25 cellular contexts compared by ENCODE assay signal in genomic region chr7:79593819-79594218, GRCh38.
DNase-seq lines count a peak whose midpoint lies in the region; ATAC-seq, FAIRE-seq and TF ChIP-seq lines count a peak whose summit lies in the region.
"Had no signal": no experiment of that assay in that cellular context is flagged by ENCODE, and none has a peak within 500 bp of the region (broad histone marks: within the 10 kb centered on the region; RNA-seq: fewer than 3 reads in every experiment).

No MANE protein-coding gene starts in this region.

- FAIRE-seq in endothelial cell of umbilical vein (lab: Jason Lieb, UNC), result no peak
- FAIRE-seq: HepG2 had no signal

- H3K27me3 ChIP-seq in endothelial cell of umbilical vein (ENCODE audit: control insufficient read depth in 2 of 2, insufficient read depth in 2 of 2, low read length in 2 of 2), result no peaks in the 10 kb centered on the region
- no peaks in the 10 kb centered on the region for H3K27me3 ChIP-seq in osteoblast (ENCODE audit: insufficient read depth, low read length)
- no peaks in the 10 kb centered on the region for H3K27me3 ChIP-seq in gastroesophageal sphincter
- H3K27me3 ChIP-seq: breast epithelium, suprapubic skin, vagina had no signal

- DNase-seq in NCI-H1694 (lab: John Stamatoyannopoulos, UW) (peak; percentile 8), NCI-H1694 treated with DMSO at 0.1 percent for 48 hours (lab: John Stamatoyannopoulos, UW) (no peak), NCI-H446 treated with DMSO at 0.1 percent for 48 hours (lab: John Stamatoyannopoulos, UW) (peak; percentile 71), endothelial cell of umbilical vein (ENCODE audit: low read depth, low spot score) (peak; percentile 73), renal cortical epithelial cell (ENCODE audit: low read depth) (peak; percentile 2), osteoblast (ENCODE audit: insufficient read length, low spot score, missing footprints) (no peak), NCI-H1436 treated with DMSO at 0.1 percent for 48 hours (lab: John Stamatoyannopoulos, UW) (no peak)
- DNase-seq: 8988T; activated CD4-positive, alpha-beta T cell treated with anti-CD3 and anti-CD28 coated beads, Interleukin-2, amount 50 U/mL, for 4 hours; activated gamma-delta T cell treated with Interleukin-2 at 50 U/mL for 16 hours; AML-193; foreskin melanocyte; hypothalamus; islet precursor cell; lower lobe of right lung; NCI-H146; NCI-H526; nucleus accumbens; WERI-Rb-1 had no signal

- H3K9me1 ChIP-seq in endothelial cell of umbilical vein (replicated peaks; ENCODE audit: control insufficient read depth, extremely low read depth, insufficient read depth, low read length), result no peaks in the 10 kb centered on the region

- H3K4me3 ChIP-seq in endothelial cell of umbilical vein (replicated peaks in 1 of 3; ENCODE audit: insufficient read depth in 1 of 3, low read depth in 1 of 3, low read length in 3 of 3) (no peak overlapping the region), osteoblast (ENCODE audit: insufficient read depth, low read length) (no peak overlapping the region), gastroesophageal sphincter (no peak overlapping the region)
- H3K4me3 ChIP-seq: breast epithelium, lower lobe of right lung, suprapubic skin, vagina had no signal

- no peak for ATAC-seq in gastroesophageal sphincter
- ATAC-seq: HepG2, lower lobe of right lung, right cardiac atrium had no signal

- H3K4me2 ChIP-seq in endothelial cell of umbilical vein (ENCODE audit: insufficient read depth, low read length) (peak overlapping the region; percentile 33), osteoblast (ENCODE audit: insufficient read depth, low read length) (no peak overlapping the region)

- no peaks in the 10 kb centered on the region for H3K36me3 ChIP-seq in endothelial cell of umbilical vein (ENCODE audit: control insufficient read depth in 2 of 2, extremely low read depth in 1 of 2, insufficient read depth in 2 of 2, low read length in 2 of 2)
- H3K36me3 ChIP-seq in osteoblast (ENCODE audit: insufficient read depth, low read length), result no peaks in the 10 kb centered on the region
- H3K36me3 ChIP-seq in gastroesophageal sphincter, result no peaks in the 10 kb centered on the region
- H3K36me3 ChIP-seq: breast epithelium, lower lobe of right lung, suprapubic skin, vagina, WERI-Rb-1 had no signal

- no peak for TF ChIP-seq CTCF in endothelial cell of umbilical vein (IDR thresholded peaks at IDR 0.05; ENCODE audit: extremely low read depth in 1 of 2, insufficient read depth in 1 of 2, low read depth in 1 of 2, low read length in 2 of 2)
- TF ChIP-seq CTCF in osteoblast (IDR thresholded peaks at IDR 0.05; ENCODE audit: extremely low read depth, low read depth, low read length), result no peak
- TF ChIP-seq CTCF in gastroesophageal sphincter (IDR thresholded peaks at IDR 0.05), result no peak

- peaks cover 10% of the 10 kb centered on the region for H3K4me1 ChIP-seq in endothelial cell of umbilical vein (ENCODE audit: control insufficient read depth, extremely low read depth, insufficient read depth, low read length)
- H3K4me1 ChIP-seq in osteoblast (ENCODE audit: insufficient read depth, low read length), result no peaks in the 10 kb centered on the region
- H3K4me1 ChIP-seq in gastroesophageal sphincter, result no peaks in the 10 kb centered on the region
- H3K4me1 ChIP-seq: breast epithelium, lower lobe of right lung, suprapubic skin, vagina had no signal

- H3K9me3 ChIP-seq in endothelial cell of umbilical vein (replicated peaks; ENCODE audit: control insufficient read depth, insufficient read depth, low read length) (no peaks in the 10 kb centered on the region), osteoblast (ENCODE audit: low read depth, low read length) (no peaks in the 10 kb centered on the region), gastroesophageal sphincter (no peaks in the 10 kb centered on the region)
- H3K9me3 ChIP-seq: breast epithelium, lower lobe of right lung, suprapubic skin, vagina had no signal

- H4K20me1 ChIP-seq in endothelial cell of umbilical vein (replicated peaks; ENCODE audit: control insufficient read depth, extremely low read depth, insufficient read depth, low read length) (no peaks in the 10 kb centered on the region), osteoblast (ENCODE audit: insufficient read depth, low read length) (no peaks in the 10 kb centered on the region)

- POLR2A ChIA-PET in endothelial cell of umbilical vein (lab: Charles Lee), result no interaction called here

- H3K79me2 ChIP-seq in endothelial cell of umbilical vein (ENCODE audit: control insufficient read depth, insufficient read depth, low read length), result no peaks in the 10 kb centered on the region
- no peaks in the 10 kb centered on the region for H3K79me2 ChIP-seq in osteoblast (ENCODE audit: insufficient read depth, low read length)

- TF ChIP-seq POLR2A in endothelial cell of umbilical vein (IDR thresholded peaks at IDR 0.05; ENCODE audit: low read depth, low read length), result no peak
- TF ChIP-seq POLR2A in gastroesophageal sphincter (IDR thresholded peaks at IDR 0.05), result no peak

- H3K27ac ChIP-seq in endothelial cell of umbilical vein (ENCODE audit: insufficient read depth, low read depth, low read length) (no peak overlapping the region), osteoblast (ENCODE audit: low read depth, low read length) (no peak overlapping the region), gastroesophageal sphincter (no peak overlapping the region)
- H3K27ac ChIP-seq: breast epithelium, lower lobe of right lung, suprapubic skin, vagina, WERI-Rb-1 had no signal

- BruUV-seq in endothelial cell of umbilical vein (replicated peaks; lab: Mats Ljungman, UMichigan), result no TSS peak

- CTCF ChIA-PET in endothelial cell of umbilical vein (lab: Charles Lee), result interaction anchor here (1.0 to 1.5 kb wide), 3 partner anchors 10 to 296 kb away, joined by 3 to 4 read pairs (median 4); no protein-coding TSS in a partner anchor

- H3K9ac ChIP-seq in endothelial cell of umbilical vein (replicated peaks; ENCODE audit: extremely low read depth, insufficient read depth, low read length), result no peak overlapping the region

- intact Hi-C loops in endothelial cell of umbilical vein (cut with micrococcal nuclease), result no loop called here

- dilution Hi-C loops in endothelial cell of umbilical vein (cut with MboI; ENCODE audit: extremely low pct_ligation_motif_present, low sequenced_read_pairs), result no loop called here

- H2AFZ ChIP-seq in endothelial cell of umbilical vein (ENCODE audit: low read depth, low read length) (no peak overlapping the region), osteoblast (ENCODE audit: low read length) (no peak overlapping the region)

- no peak for TF ChIP-seq EP300 in gastroesophageal sphincter (IDR thresholded peaks at IDR 0.05)

TF ChIP-seq in endothelial cell of umbilical vein, 7 proteins besides CTCF, POLR2A, EP300 and RAD21:
- TF ChIP-seq JUN (IDR thresholded peaks at IDR 0.05; ENCODE audit: borderline replicate concordance, insufficient read depth, insufficient read length, low read depth) (peak; percentile 17), GATA2 (IDR thresholded peaks at IDR 0.05; ENCODE audit: insufficient read depth, insufficient read length, low read depth, low read length) (no peak), FOS (IDR thresholded peaks at IDR 0.05; ENCODE audit: borderline replicate concordance, insufficient read depth, low read length) (peak; percentile 49), MAX (IDR thresholded peaks at IDR 0.05; ENCODE audit: insufficient read depth, insufficient read length) (no peak)

Comparison
In these comparisons a context has a peak if more than half of its experiments do, and no peak if none do; other contexts are left out.
1. DNase-seq: peak in NCI-H1694 (single experiment), NCI-H446 treated with DMSO at 0.1 percent for 48 hours (single experiment), endothelial cell of umbilical vein (single experiment) and renal cortical epithelial cell (single experiment); none in NCI-H1694 treated with DMSO at 0.1 percent for 48 hours (single experiment), osteoblast (single experiment) and NCI-H1436 treated with DMSO at 0.1 percent for 48 hours (single experiment).